ENCODE assay signal across 1 cellular context in genomic region chr11:57667715-57668466, GRCh38.
A peak's percentile ranks its signal among the peaks of the same experiment; 100 is the strongest.
TF ChIP-seq lines count a peak whose summit lies in the region.

ZDHHC5 (plus strand) TSS chr11:57668114; CDS start chr11:57673091, 4,977 bp downstream.

TF ChIP-seq in K562, 482 proteins besides CTCF, POLR2A, EP300 and RAD21 (continued from another document and continues in another):
- TF ChIP-seq CHD7 (IDR thresholded peaks at IDR 0.05; ENCODE audit: low read depth, low read length): no peak
- no peak for TF ChIP-seq ZNF583 (CRISPR knock-in tag; IDR thresholded peaks at IDR 0.05)
- no peak for TF ChIP-seq SREBF2 (CRISPR knock-in tag; IDR thresholded peaks at IDR 0.05)
- no peak for TF ChIP-seq CAMTA2 (CRISPR knock-in tag; conservative IDR thresholded peaks at IDR 0.05)
- peak; percentile 61 for TF ChIP-seq ETV1 (tag; conservative IDR thresholded peaks at IDR 0.05; ENCODE audit: low read depth)
- TF ChIP-seq PBX2 (CRISPR knock-in tag; IDR thresholded peaks at IDR 0.05; ENCODE audit: low read depth): no peak
- no peak for TF ChIP-seq PBX2 (tag; conservative IDR thresholded peaks at IDR 0.05; ENCODE audit: low read depth)
- TF ChIP-seq ZNF778 (CRISPR knock-in tag; IDR thresholded peaks at IDR 0.05): no peak
- TF ChIP-seq, protein P1, sequence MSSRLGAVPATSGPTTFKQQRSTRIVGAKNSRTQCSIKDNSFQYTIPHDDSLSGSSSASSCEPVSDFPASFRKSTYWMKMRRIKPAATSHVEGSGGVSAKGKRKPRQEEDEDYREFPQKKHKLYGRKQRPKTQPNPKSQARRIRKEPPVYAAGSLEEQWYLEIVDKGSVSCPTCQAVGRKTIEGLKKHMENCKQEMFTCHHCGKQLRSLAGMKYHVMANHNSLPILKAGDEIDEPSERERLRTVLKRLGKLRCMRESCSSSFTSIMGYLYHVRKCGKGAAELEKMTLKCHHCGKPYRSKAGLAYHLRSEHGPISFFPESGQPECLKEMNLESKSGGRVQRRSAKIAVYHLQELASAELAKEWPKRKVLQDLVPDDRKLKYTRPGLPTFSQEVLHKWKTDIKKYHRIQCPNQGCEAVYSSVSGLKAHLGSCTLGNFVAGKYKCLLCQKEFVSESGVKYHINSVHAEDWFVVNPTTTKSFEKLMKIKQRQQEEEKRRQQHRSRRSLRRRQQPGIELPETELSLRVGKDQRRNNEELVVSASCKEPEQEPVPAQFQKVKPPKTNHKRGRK (tag; IDR thresholded peaks at IDR 0.05): no peak
- TF ChIP-seq SMAD3 (CRISPR knock-in tag; conservative IDR thresholded peaks at IDR 0.05): no peak
- TF ChIP-seq MAFK (IDR thresholded peaks at IDR 0.05; ENCODE audit: low read length): no peak
- TF ChIP-seq NR4A1 (CRISPR knock-in tag; IDR thresholded peaks at IDR 0.05): no peak
- TF ChIP-seq NR4A1 (tag; IDR thresholded peaks at IDR 0.05): peak; percentile 90
- peak; percentile 64 for TF ChIP-seq SOX6 (IDR thresholded peaks at IDR 0.05)
- TF ChIP-seq FOXK1 (CRISPR knock-in tag; IDR thresholded peaks at IDR 0.05; ENCODE audit: borderline replicate concordance): no peak
- TF ChIP-seq STAT5A (IDR thresholded peaks at IDR 0.05; ENCODE audit: borderline replicate concordance, low read length): no peak
- TF ChIP-seq SPI1 (IDR thresholded peaks at IDR 0.05; ENCODE audit: borderline replicate concordance, low read depth, low read length): peak; percentile 52; the same call in 1 of the 2 replicates
- peak; percentile 26; the same call in 1 of the 2 replicates for TF ChIP-seq ZBTB33 (CRISPR knock-in tag; IDR thresholded peaks at IDR 0.05)
- TF ChIP-seq ZFX (CRISPR knock-in tag; IDR thresholded peaks at IDR 0.05): peak; percentile 82
- no peak for TF ChIP-seq ZNF57 (CRISPR knock-in tag; IDR thresholded peaks at IDR 0.05)
- no peak for TF ChIP-seq MCM5 (IDR thresholded peaks at IDR 0.05; ENCODE audit: low read depth)
- TF ChIP-seq ZNF316 (IDR thresholded peaks at IDR 0.05): no peak
- no peak for TF ChIP-seq EWSR1 (IDR thresholded peaks at IDR 0.05; ENCODE audit: borderline replicate concordance, low read depth, partially characterized antibody)
- TF ChIP-seq NONO (IDR thresholded peaks at IDR 0.05; ENCODE audit: low read depth in 2 of 2, low read length in 1 of 2): peak; percentile 26 to 80; a peak in 3 of 4 replicates
- TF ChIP-seq MYC (IDR thresholded peaks at IDR 0.05; ENCODE audit: low read depth, low read length): peak; percentile 91
- no peak for TF ChIP-seq MYC (CRISPR knock-in tag; IDR thresholded peaks at IDR 0.05; ENCODE audit: borderline replicate concordance, low read depth)
- TF ChIP-seq STAT6 (CRISPR knock-in tag; IDR thresholded peaks at IDR 0.05): no peak
- TF ChIP-seq, protein P2, sequence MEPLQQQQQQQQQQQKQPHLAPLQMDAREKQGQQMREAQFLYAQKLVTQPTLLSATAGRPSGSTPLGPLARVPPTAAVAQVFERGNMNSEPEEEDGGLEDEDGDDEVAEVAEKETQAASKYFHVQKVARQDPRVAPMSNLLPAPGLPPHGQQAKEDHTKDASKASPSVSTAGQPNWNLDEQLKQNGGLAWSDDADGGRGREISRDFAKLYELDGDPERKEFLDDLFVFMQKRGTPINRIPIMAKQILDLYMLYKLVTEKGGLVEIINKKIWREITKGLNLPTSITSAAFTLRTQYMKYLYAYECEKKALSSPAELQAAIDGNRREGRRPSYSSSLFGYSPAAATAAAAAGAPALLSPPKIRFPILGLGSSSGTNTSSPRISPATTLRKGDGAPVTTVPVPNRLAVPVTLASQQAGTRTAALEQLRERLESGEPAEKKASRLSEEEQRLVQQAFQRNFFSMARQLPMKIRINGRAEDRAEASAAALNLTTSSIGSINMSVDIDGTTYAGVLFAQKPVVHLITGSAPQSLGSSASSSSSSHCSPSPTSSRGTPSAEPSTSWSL (CRISPR knock-in tag; IDR thresholded peaks at IDR 0.05; ENCODE audit: borderline replicate concordance): no peak
- TF ChIP-seq GATAD2B (IDR thresholded peaks at IDR 0.05; ENCODE audit: borderline replicate concordance): peak; percentile 87; the same call in 1 of the 2 replicates
- no peak for TF ChIP-seq PRMT5 (CRISPR knock-in tag; IDR thresholded peaks at IDR 0.05)
- no peak for TF ChIP-seq SP2 (IDR thresholded peaks at IDR 0.05; ENCODE audit: extremely low read depth, low read depth, low read length, poor library complexity, severe bottlenecking)
- TF ChIP-seq PRPF4 (IDR thresholded peaks at IDR 0.05; ENCODE audit: insufficient read depth, low read depth, low read length, poor library complexity, severe bottlenecking): no peak
- TF ChIP-seq, protein P3, sequence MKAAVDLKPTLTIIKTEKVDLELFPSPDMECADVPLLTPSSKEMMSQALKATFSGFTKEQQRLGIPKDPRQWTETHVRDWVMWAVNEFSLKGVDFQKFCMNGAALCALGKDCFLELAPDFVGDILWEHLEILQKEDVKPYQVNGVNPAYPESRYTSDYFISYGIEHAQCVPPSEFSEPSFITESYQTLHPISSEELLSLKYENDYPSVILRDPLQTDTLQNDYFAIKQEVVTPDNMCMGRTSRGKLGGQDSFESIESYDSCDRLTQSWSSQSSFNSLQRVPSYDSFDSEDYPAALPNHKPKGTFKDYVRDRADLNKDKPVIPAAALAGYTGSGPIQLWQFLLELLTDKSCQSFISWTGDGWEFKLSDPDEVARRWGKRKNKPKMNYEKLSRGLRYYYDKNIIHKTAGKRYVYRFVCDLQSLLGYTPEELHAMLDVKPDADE (conservative IDR thresholded peaks at IDR 0.05; ENCODE audit: control insufficient read depth, low read depth, low read length): peak; percentile 75; the same call in 1 of the 2 replicates
- no peak for TF ChIP-seq TGIF2 (CRISPR knock-in tag; IDR thresholded peaks at IDR 0.05)
